8 cellular contexts compared by ENCODE assay signal in the genomic region with DNA sequence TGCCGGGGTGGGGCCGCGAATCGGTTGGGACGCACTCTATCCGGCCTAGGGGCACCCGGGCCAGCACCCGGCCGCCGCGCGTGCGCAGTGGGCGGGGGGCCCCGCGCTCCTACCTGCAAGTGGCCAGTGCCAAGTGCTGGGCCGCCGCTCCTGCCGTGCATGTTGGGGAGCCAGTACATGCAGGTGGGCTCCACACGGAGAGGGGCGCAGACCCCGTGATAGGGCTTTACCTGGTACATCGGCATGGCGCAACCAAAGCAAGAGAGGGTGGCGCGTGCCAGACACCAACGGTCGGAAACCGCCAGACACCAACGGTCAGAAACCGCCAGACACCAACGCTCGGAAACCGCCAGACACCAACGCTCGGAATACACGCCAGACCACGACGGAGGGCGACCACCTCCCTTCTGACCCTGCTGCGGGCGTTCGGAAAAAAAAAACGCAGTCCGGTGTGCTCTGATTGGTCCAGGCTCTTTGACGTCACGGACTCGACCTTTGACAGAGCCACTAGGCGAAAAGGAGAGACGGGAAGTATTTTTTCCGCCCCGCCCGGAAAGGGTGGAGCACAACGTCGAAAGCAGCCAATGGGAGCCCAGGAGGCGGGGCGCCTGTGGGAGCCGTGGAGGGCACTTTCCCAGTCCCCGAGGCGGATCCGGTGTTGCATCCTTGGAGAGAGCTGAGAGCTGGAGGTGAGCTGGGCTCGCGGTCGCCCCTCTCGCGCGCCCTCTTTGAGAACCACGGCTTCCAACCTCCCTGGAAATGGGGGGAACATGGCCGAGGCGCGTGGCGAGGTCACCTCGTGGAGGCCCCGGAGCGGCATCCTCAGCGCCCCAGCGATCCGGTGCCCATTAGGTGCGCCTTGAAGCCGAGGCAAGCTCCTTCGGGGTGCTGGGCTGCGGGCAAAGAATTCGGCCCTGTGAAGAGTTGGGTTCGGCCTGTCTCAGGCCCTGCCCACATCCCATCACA. TPM values are rescaled to one million over a fixed set of nuclear protein-coding genes. Genes with fewer than 3 reads are reported as not detected.
DNase-seq lines count a peak whose midpoint lies in the region; ATAC-seq and TF ChIP-seq lines count a peak whose summit lies in the region.
"Not testable (repeated sequence)": the region's sequence is repeated elsewhere in the genome, so short reads cannot be mapped to it uniquely, and the experiment has no call there.

No MANE protein-coding gene starts in this region.

- peak overlapping the region; percentile 35 for H3K4me2 ChIP-seq in parathyroid adenoma (ENCODE audit: low read length)

- DNase-seq in GM06990 (ENCODE audit: extremely low read depth, insufficient read length) (peak; percentile 80), NCI-H2081 (lab: John Stamatoyannopoulos, UW) (peak; percentile 84 to 89), adipocyte (ENCODE audit: low read depth) (peak; percentile 70), cardiac muscle cell (ENCODE audit: low read depth in 1 of 2, low spot score in 1 of 2) (peak; percentile 59 to 61)

- H3K27ac ChIP-seq in cardiac muscle cell (peak overlapping the region; percentile 79), parathyroid adenoma (peak overlapping the region; percentile 82)
- H3K27ac ChIP-seq in subcutaneous abdominal adipose tissue (ENCODE audit: low read depth, low read length) = not testable (repeated sequence)

- H3K4me3 ChIP-seq in GM06990 (replicated peaks; ENCODE audit: low read depth, low read length) (peak overlapping the region; percentile 70), adipocyte (ENCODE audit: low read length) (peak overlapping the region; percentile 77), cardiac muscle cell (peak overlapping the region; percentile 44), parathyroid adenoma (ENCODE audit: low read depth, low read length) (peak overlapping the region; percentile 54), subcutaneous abdominal adipose tissue (ENCODE audit: low read depth in 1 of 5, low read length in 5 of 5) (peak overlapping the region in 4 of 5 donors; percentile 56 to 68 (median 61))

- H3K36me3 ChIP-seq in GM06990 (ENCODE audit: control insufficient read depth, insufficient read depth, low read length); adipocyte (ENCODE audit: control insufficient read depth, insufficient read depth, low read length, severe bottlenecking); cardiac muscle cell; parathyroid adenoma (ENCODE audit: control insufficient read depth, insufficient read depth, low read length); subcutaneous abdominal adipose tissue (ENCODE audit: control insufficient read depth in 5 of 5, insufficient read depth in 5 of 5, low read length in 5 of 5): not testable (repeated sequence)

- peak overlapping the region; percentile 84 for H3K4me3 Mint-ChIP-seq in T-helper 1 cell treated with Interleukin-12 subunit alpha and Interleukin-12 subunit beta and Interleukin-4 antibody, amounts not matched to agents 30 μg/mL and 1 μg/mL, for 36 hours

- H3K27me3 Mint-ChIP-seq in T-helper 1 cell treated with Interleukin-12 subunit alpha and Interleukin-12 subunit beta and Interleukin-4 antibody, amounts not matched to agents 30 μg/mL and 1 μg/mL, for 36 hours (ENCODE audit: low read depth) = not testable (repeated sequence)

- H3K79me2 ChIP-seq in parathyroid adenoma = not testable (repeated sequence)

- not testable (repeated sequence) for H3K4me1 ChIP-seq in adipocyte (ENCODE audit: control insufficient read depth, insufficient read depth, low read length); cardiac muscle cell (ENCODE audit: low read depth); parathyroid adenoma; subcutaneous abdominal adipose tissue (ENCODE audit: control insufficient read depth in 5 of 5, insufficient read depth in 5 of 5, low read length in 5 of 5)

- not testable (repeated sequence) for H3K9me3 Mint-ChIP-seq in T-helper 1 cell treated with Interleukin-12 subunit alpha and Interleukin-12 subunit beta and Interleukin-4 antibody, amounts not matched to agents 30 μg/mL and 1 μg/mL, for 36 hours

- H2AFZ ChIP-seq in parathyroid adenoma = peak overlapping the region; percentile 69

- H3K27me3 ChIP-seq in GM06990 (replicated peaks; ENCODE audit: control insufficient read depth, insufficient read depth, low read length); adipocyte (replicated peaks; ENCODE audit: control insufficient read depth, insufficient read depth, low read length); cardiac muscle cell; parathyroid adenoma (ENCODE audit: control insufficient read depth, insufficient read depth, low read length); subcutaneous abdominal adipose tissue (ENCODE audit: control insufficient read depth in 5 of 5, insufficient read depth in 4 of 5, low read length in 5 of 5): not testable (repeated sequence)

- peak overlapping the region; percentile 92 for H3K27ac Mint-ChIP-seq in T-helper 1 cell treated with Interleukin-12 subunit alpha and Interleukin-12 subunit beta and Interleukin-4 antibody, amounts not matched to agents 30 μg/mL and 1 μg/mL, for 36 hours

- H3K9me3 ChIP-seq in adipocyte (ENCODE audit: control insufficient read depth, low read length); cardiac muscle cell (ENCODE audit: low read depth); parathyroid adenoma (ENCODE audit: control insufficient read depth, low read length); subcutaneous abdominal adipose tissue (ENCODE audit: control insufficient read depth in 5 of 5, low read length in 5 of 5): not testable (repeated sequence)

- H3K9ac ChIP-seq in adipocyte (ENCODE audit: low read length) = peak overlapping the region; percentile 80
- H3K9ac ChIP-seq in parathyroid adenoma = not testable (repeated sequence)
- peak overlapping the region in 2 of 5 donors; percentile 30 to 64 for H3K9ac ChIP-seq in subcutaneous abdominal adipose tissue (ENCODE audit: low read length in 5 of 5)

- not testable (repeated sequence) for H3K36me3 Mint-ChIP-seq in T-helper 1 cell treated with Interleukin-12 subunit alpha and Interleukin-12 subunit beta and Interleukin-4 antibody, amounts not matched to agents 30 μg/mL and 1 μg/mL, for 36 hours (ENCODE audit: low read depth)

- TF ChIP-seq CTCF in GM06990 (IDR thresholded peaks at IDR 0.05; ENCODE audit: insufficient read depth, low read length, poor library complexity, severe bottlenecking); cardiac muscle cell (IDR thresholded peaks at IDR 0.05; ENCODE audit: low read depth, low read length); parathyroid adenoma (IDR thresholded peaks at IDR 0.05): not testable (repeated sequence)

- peak; percentile 61 for ATAC-seq in HG02870 (IDR thresholded peaks at IDR 0.05; ENCODE audit: unreplicated experiment)

- not testable (repeated sequence) for H3K4me1 Mint-ChIP-seq in T-helper 1 cell treated with Interleukin-12 subunit alpha and Interleukin-12 subunit beta and Interleukin-4 antibody, amounts not matched to agents 30 μg/mL and 1 μg/mL, for 36 hours (ENCODE audit: low read depth)

RNA-seq across cellular contexts. Expression of a gene that starts 39.0 kb away (rescaled TPM):
- 7.6 and 12.3 TPM in 2 replicates for total RNA-seq in cardiac muscle cell
- polyA plus RNA-seq in cardiac muscle cell = 14.9 and 24.3 TPM in 2 replicates
